ENCODE assay signal across 18 cellular contexts in the genomic region with DNA sequence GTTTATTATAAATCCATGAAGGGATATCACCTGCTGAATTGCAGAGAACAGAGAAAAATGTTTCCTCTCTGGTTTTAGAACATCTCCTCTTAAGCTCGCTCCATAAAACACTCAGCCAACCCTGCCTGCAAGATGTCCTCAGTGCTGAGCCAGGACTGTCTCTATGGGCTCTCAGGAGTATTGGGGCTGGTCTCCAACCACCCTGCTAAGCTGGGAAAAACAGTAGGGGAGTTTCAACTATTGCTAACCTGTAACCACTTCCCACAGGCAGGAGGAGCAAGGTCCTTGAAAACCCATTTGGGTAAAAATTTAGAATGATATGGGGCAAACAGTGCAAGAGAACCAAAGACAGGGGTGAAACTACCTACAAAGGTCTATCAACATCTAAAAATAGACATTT. TPM values are rescaled to one million over a fixed set of nuclear protein-coding genes. Genes with fewer than 3 reads are reported as not detected.
DNase-seq lines count a peak whose midpoint lies in the region; ATAC-seq and TF ChIP-seq lines count a peak whose summit lies in the region.
"Had no signal": no experiment of that assay in that cellular context is flagged by ENCODE, and none has a peak within 500 bp of the region (broad histone marks: within the 10 kb centered on the region; RNA-seq: fewer than 3 reads in every experiment).

No MANE protein-coding gene starts in this region.

- peaks cover 28% of the 10 kb centered on the region for H4K20me1 ChIP-seq in SU-DHL-6 (ENCODE audit: low read depth, low read length)

- peak overlapping the region; percentile 38 for H3K27ac ChIP-seq in SU-DHL-6 (ENCODE audit: low read depth, low read length)
- H3K27ac ChIP-seq in WERI-Rb-1: no peak overlapping the region
- H3K27ac ChIP-seq: HL-60 had no signal

- intact Hi-C loops in Calu3 (cut with micrococcal nuclease; ENCODE audit: unreplicated experiment): no loop called here
- intact Hi-C loops in Right ventricle myocardium superior (cut with DNase I): no loop called here
- intact Hi-C loops in cardiac septum (cut with DNase I): no loop called here

- peaks cover 100% of the 10 kb centered on the region for H3K79me2 ChIP-seq in SU-DHL-6 (ENCODE audit: insufficient read depth, low read length)

- H3K36me3 Mint-ChIP-seq in Calu3 (ENCODE audit: insufficient read depth, unreplicated experiment) (peaks cover 61% of the 10 kb centered on the region), HFFc6 (ENCODE audit: low read depth) (peaks cover 22% of the 10 kb centered on the region)
- H3K36me3 Mint-ChIP-seq: CD14-positive monocyte; CD4-positive, alpha-beta memory T cell had no signal

- POLR2A ChIA-PET in GM10248 (lab: Yijun Ruan, JAX): interaction anchor here (0.6 kb wide), 1 partner anchor 117 kb away, joined by 3 read pairs; no protein-coding TSS in a partner anchor

- H3K27me3 Mint-ChIP-seq in Calu3 (ENCODE audit: unreplicated experiment): no peaks in the 10 kb centered on the region
- no peaks in the 10 kb centered on the region for H3K27me3 Mint-ChIP-seq in HFFc6 (ENCODE audit: insufficient read depth)

- BruUV-seq in Calu3 (replicated peaks; lab: Mats Ljungman, UMichigan): no TSS peak

- no peaks in the 10 kb centered on the region for H3K9me3 ChIP-seq in SU-DHL-6 (ENCODE audit: insufficient read depth, low read length)
- no peaks in the 10 kb centered on the region for H3K9me3 ChIP-seq in WERI-Rb-1 (ENCODE audit: severe bottlenecking)
- H3K9me3 ChIP-seq: HAP-1 had no signal

- no peaks in the 10 kb centered on the region for H3K9me3 Mint-ChIP-seq in Calu3 (ENCODE audit: low read depth, unreplicated experiment)
- H3K9me3 Mint-ChIP-seq in HFFc6: no peaks in the 10 kb centered on the region
- H3K9me3 Mint-ChIP-seq: CD4-positive, alpha-beta memory T cell had no signal

- no peak for TF ChIP-seq CTCF in Calu3 (IDR thresholded peaks at IDR 0.05; ENCODE audit: unreplicated experiment)
- no peak for TF ChIP-seq CTCF in HFFc6 (IDR thresholded peaks at IDR 0.05)
- TF ChIP-seq CTCF in SU-DHL-6 (IDR thresholded peaks at IDR 0.05; ENCODE audit: insufficient read depth, low read length, poor library complexity, severe bottlenecking): no peak
- TF ChIP-seq CTCF in WERI-Rb-1 (IDR thresholded peaks at IDR 0.05; ENCODE audit: low read depth, low read length): no peak
- TF ChIP-seq CTCF in GM10248 (IDR thresholded peaks at IDR 0.05; ENCODE audit: control extremely low read depth, extremely low read depth, low read depth, missing control alignments): no peak

- H3K27me3 ChIP-seq in SU-DHL-6 (ENCODE audit: low read length) (no peaks in the 10 kb centered on the region), WERI-Rb-1 (ENCODE audit: insufficient read depth, low read depth, severe bottlenecking) (no peaks in the 10 kb centered on the region)

- peaks cover 56% of the 10 kb centered on the region for H3F3A ChIP-seq in SU-DHL-6 (ENCODE audit: insufficient read depth)

- H3K27ac Mint-ChIP-seq in Calu3 (ENCODE audit: unreplicated experiment) (peak overlapping the region; percentile 48), HFFc6 (0 out of 2 replicates have a peak overlapping the region, but pooled peaks have one; percentile 13)
- H3K27ac Mint-ChIP-seq: CD14-positive monocyte; CD4-positive, alpha-beta memory T cell had no signal

- H3K4me3 Mint-ChIP-seq in Calu3 (ENCODE audit: low read depth, unreplicated experiment): no peak overlapping the region
- no peak overlapping the region for H3K4me3 Mint-ChIP-seq in HFFc6
- H3K4me3 Mint-ChIP-seq: CD14-positive monocyte; CD4-positive, alpha-beta memory T cell had no signal

- no peak overlapping the region for H3K4me2 ChIP-seq in SU-DHL-6 (ENCODE audit: low read depth, low read length, poor library complexity, severe bottlenecking)

- DNase-seq in Calu3 (no peak), HFFc6 (no peak), left lobe of liver (ENCODE audit: low spot score) (no peak), Right ventricle myocardium superior (no peak), WERI-Rb-1 (no peak), cardiac septum (ENCODE audit: low spot score) (no peak), GM10248 (ENCODE audit: extremely low spot score) (no peak)
- DNase-seq: AML-193; CD4-positive, alpha-beta memory T cell; DMS79 treated with DMSO at 0.1 percent for 48 hours; GF-D8; IMR-90 had no signal

- peaks cover 15% of the 10 kb centered on the region for H3K36me3 ChIP-seq in SU-DHL-6 (ENCODE audit: low read length)
- H3K36me3 ChIP-seq in WERI-Rb-1: no peaks in the 10 kb centered on the region
- H3K36me3 ChIP-seq: HAP-1 had no signal

- peaks cover 54% of the 10 kb centered on the region for H3K4me1 Mint-ChIP-seq in Calu3 (ENCODE audit: low read depth, unreplicated experiment)
- peaks cover 28% of the 10 kb centered on the region for H3K4me1 Mint-ChIP-seq in HFFc6 (ENCODE audit: low read depth)
- H3K4me1 Mint-ChIP-seq: CD4-positive, alpha-beta memory T cell had no signal

- no peaks in the 10 kb centered on the region for H3K9me2 ChIP-seq in SU-DHL-6 (replicated peaks; ENCODE audit: insufficient read depth, low read length)

- no peak overlapping the region for H2AFZ ChIP-seq in SU-DHL-6 (ENCODE audit: low read depth, low read length, severe bottlenecking)

- H3K9ac ChIP-seq in SU-DHL-6 (ENCODE audit: low read length): no peak overlapping the region

- H3K4me3 ChIP-seq in SU-DHL-6 (ENCODE audit: insufficient read depth, low read length, poor library complexity, severe bottlenecking) (no peak overlapping the region), WERI-Rb-1 (ENCODE audit: low read depth, low read length) (no peak overlapping the region)
- H3K4me3 ChIP-seq: GM12878, HAP-1, K562 had no signal

- peak; percentile 25 for ATAC-seq in left lobe of liver
- ATAC-seq in Right ventricle myocardium superior (ENCODE audit: poor library complexity): no peak
- ATAC-seq: GM12878, K562 had no signal

- CTCF ChIA-PET in Calu3 (lab: Charles Lee) (interaction anchor here (0.7 kb wide), 1 partner anchor 134 kb away, joined by 9 read pairs; no protein-coding TSS in a partner anchor), GM10248 (lab: Yijun Ruan, JAX) (interaction anchor here (0.7 to 1.6 kb wide), 5 partner anchors 10 to 163 kb away, joined by 3 to 5 read pairs (median 4); no protein-coding TSS in a partner anchor)

RNA-seq across cellular contexts. Expression of a gene that starts 34.3 kb away (rescaled TPM):
- total RNA-seq in Calu3 (2022) (617 and 655 TPM in 2 replicates), left lobe of liver (81.4 TPM), Right ventricle myocardium superior (29.9 TPM), cardiac septum (41.0 TPM)
- total RNA-seq in HFFc6 (2021; fragmentation: NEBNext Ultra II Directional; extraction: Animal tissue kit (Norgen Biotek cat#: 25700)): 100 to 1,000 TPM; 108 to 142 (median 115) TPM
